Comparison of ENCODE assay signal across 8 cellular contexts in genomic region chr19:13100871-13101589, GRCh38. TPM values are rescaled to one million over a fixed set of nuclear protein-coding genes. Genes with fewer than 3 reads are reported as not detected.
DNase-seq lines count a peak whose midpoint lies in the region; ATAC-seq and TF ChIP-seq lines count a peak whose summit lies in the region.
"Had no signal": no experiment of that assay in that cellular context is flagged by ENCODE, and none has a peak within 500 bp of the region (broad histone marks: within the 10 kb centered on the region; RNA-seq: fewer than 3 reads in every experiment).

No MANE protein-coding gene starts in this region.

- H3K4me3 ChIP-seq in Peyer's patch, result peak overlapping the region in 3 of 4 donors; percentile 52 to 66 (median 57)
- H3K4me3 ChIP-seq in epithelial cell of proximal tubule (ENCODE audit: low read depth, low read length), result no peak overlapping the region
- peak overlapping the region; percentile 43 to 73 (median 52) for H3K4me3 ChIP-seq in skeletal muscle tissue (ENCODE audit: low read length in 3 of 3)

- H3K9ac ChIP-seq in skeletal muscle tissue (ENCODE audit: low read depth in 1 of 3, low read length in 3 of 3), result peak overlapping the region in 1 of 3 donors; percentile 60

- H3K4me1 ChIP-seq in Peyer's patch (peaks cover 3 to 58% (median 35%) of the 10 kb centered on the region in 4 donors), skeletal muscle tissue (ENCODE audit: control insufficient read depth in 3 of 3, insufficient read depth in 3 of 3, low read length in 3 of 3) (peaks cover 28 to 30% (median 28%) of the 10 kb centered on the region in 3 donors)

- ATAC-seq in esophagus mucosa (no peak), GM19455 (IDR thresholded peaks at IDR 0.05; ENCODE audit: unreplicated experiment) (no peak)

- TF ChIP-seq POLR2A in Peyer's patch (IDR thresholded peaks at IDR 0.05), result no peak

- H3K27ac ChIP-seq in Peyer's patch (peak overlapping the region; percentile 69 to 92 (median 90)), skeletal muscle tissue (ENCODE audit: low read depth, low read length) (peak overlapping the region; percentile 25)

- no peaks in the 10 kb centered on the region for H3K27me3 ChIP-seq in Peyer's patch
- no peaks in the 10 kb centered on the region for H3K27me3 ChIP-seq in skeletal muscle tissue (ENCODE audit: control insufficient read depth in 3 of 3, insufficient read depth in 3 of 3, low read length in 3 of 3)

- H3K36me3 ChIP-seq in Peyer's patch (no peaks in the 10 kb centered on the region), skeletal muscle tissue (ENCODE audit: control insufficient read depth in 3 of 3, insufficient read depth in 3 of 3, low read length in 3 of 3) (peaks cover 0 to 5% (median under 1%) of the 10 kb centered on the region in 3 donors)

- DNase-seq in Peyer's patch (peak in 1 of 3 donors; percentile 47), epithelial cell of proximal tubule (ENCODE audit: low read depth) (no peak), D341Med (ENCODE audit: low spot score) (no peak)
- DNase-seq: SHP77 had no signal

- TF ChIP-seq CTCF in GM12874 (IDR thresholded peaks at IDR 0.05; ENCODE audit: insufficient read depth, low read depth, low read length) (peak; percentile 60), Peyer's patch (IDR thresholded peaks at IDR 0.05) (peak; percentile 8 to 29 (median 23)), epithelial cell of proximal tubule (conservative IDR thresholded peaks at IDR 0.05; ENCODE audit: low read depth, low read length) (peak; percentile 62)

- no peaks in the 10 kb centered on the region for H3K9me3 ChIP-seq in Peyer's patch
- no peaks in the 10 kb centered on the region for H3K9me3 ChIP-seq in skeletal muscle tissue (ENCODE audit: control insufficient read depth in 3 of 3, low read length in 3 of 3)

RNA-seq across cellular contexts. Expression of gene LYL1, which starts 1.6 kb away (rescaled TPM):
- total RNA-seq in Peyer's patch, result 10 to 100 TPM in 1 of 4 donors, 1 to 10 TPM in 3; 1.2 to 21.5 (median 4.9) TPM
- total RNA-seq in epithelial cell of proximal tubule, result 4.0 and 6.9 TPM in 2 replicates
- 13.6 TPM for total RNA-seq in skeletal muscle tissue
- 1.4 TPM for total RNA-seq in esophagus mucosa

RNA-seq across cellular contexts. Expression of gene TRMT1, which starts 15.5 kb away (rescaled TPM):
- total RNA-seq in Peyer's patch (10 to 100 TPM; 27.1 to 71.8 (median 28.3) TPM), epithelial cell of proximal tubule (49.9 and 56.1 TPM in 2 replicates), skeletal muscle tissue (13.0 TPM), esophagus mucosa (23.8 TPM)

RNA-seq across cellular contexts. Expression of gene NACC1, which starts 17.0 kb away (rescaled TPM):
- total RNA-seq in Peyer's patch, result 10 to 100 TPM; 21.5 to 48.0 (median 37.1) TPM
- total RNA-seq in epithelial cell of proximal tubule, result 72.2 and 114 TPM in 2 replicates
- total RNA-seq in skeletal muscle tissue, result 10.4 TPM
- 40.0 TPM for total RNA-seq in esophagus mucosa

RNA-seq across cellular contexts. Expression of gene STX10, which starts 49.1 kb away (rescaled TPM):
- total RNA-seq in Peyer's patch, result 100 to 1,000 TPM in 2 of 4 donors, 10 to 100 TPM in 2; 78.1 to 199 (median 107) TPM
- total RNA-seq in epithelial cell of proximal tubule, result 89.0 and 92.7 TPM in 2 replicates
- total RNA-seq in skeletal muscle tissue, result 24.5 TPM
- total RNA-seq in esophagus mucosa, result 46.0 TPM

RNA-seq across cellular contexts. Expression of gene IER2, which starts 49.2 kb away (rescaled TPM):
- total RNA-seq in Peyer's patch, result 100 to 1,000 TPM in 1 of 4 donors, 10 to 100 TPM in 3; 72.2 to 229 (median 85.6) TPM
- 105 and 145 TPM in 2 replicates for total RNA-seq in epithelial cell of proximal tubule
- total RNA-seq in skeletal muscle tissue, result 23.5 TPM
- total RNA-seq in esophagus mucosa, result 97.7 TPM
